ENCODE assay signal across 22 cellular contexts in genomic region chr9:14063799-14064198, GRCh38.
A peak's percentile ranks its signal among the peaks of the same experiment; 100 is the strongest.
DNase-seq lines count a peak whose midpoint lies in the region; ATAC-seq and TF ChIP-seq lines count a peak whose summit lies in the region.
"Had no signal": no experiment of that assay in that cellular context is flagged by ENCODE, and none has a peak within 500 bp of the region (broad histone marks: within the 10 kb centered on the region; RNA-seq: fewer than 3 reads in every experiment).

No MANE protein-coding gene starts in this region.

- peaks cover 6% of the 10 kb centered on the region for H3K9me3 Mint-ChIP-seq in nephron
- H3K9me3 Mint-ChIP-seq in activated CD8-positive, alpha-beta T cell treated with anti-CD3 and anti-CD28 coated beads, Interleukin-2, amount 10 ng/mL, durations not matched to agents 7 days and 5 days (ENCODE audit: insufficient read depth), result no peaks in the 10 kb centered on the region
- H3K9me3 Mint-ChIP-seq: CD4-positive, alpha-beta T cell; HFFc6 had no signal

- H3K79me2 ChIP-seq in SK-N-SH (ENCODE audit: insufficient read depth), result no peaks in the 10 kb centered on the region

- H3K27me3 ChIP-seq in SK-N-SH (ENCODE audit: insufficient read depth), result no peaks in the 10 kb centered on the region
- no peaks in the 10 kb centered on the region for H3K27me3 ChIP-seq in left lung
- H3K27me3 ChIP-seq: BE2C; BLaER1 treated with 17β-estradiol and CSF1 and Interleukin-3, amounts not matched to agents 10 nM and 100 nM had no signal

- no peaks in the 10 kb centered on the region for H3K27me3 Mint-ChIP-seq in nephron (ENCODE audit: low read depth)
- H3K27me3 Mint-ChIP-seq in activated CD8-positive, alpha-beta T cell treated with anti-CD3 and anti-CD28 coated beads, Interleukin-2, amount 10 ng/mL, durations not matched to agents 7 days and 5 days (ENCODE audit: low read depth), result no peaks in the 10 kb centered on the region
- H3K27me3 Mint-ChIP-seq: CD4-positive, alpha-beta T cell had no signal

- no peak overlapping the region for H2AFZ ChIP-seq in SK-N-SH (ENCODE audit: low read depth)

- H3K9me3 ChIP-seq in SK-N-SH (no peaks in the 10 kb centered on the region), left lung (no peaks in the 10 kb centered on the region)
- H3K9me3 ChIP-seq: A549; BE2C; BLaER1 treated with 17β-estradiol and CSF1 and Interleukin-3, amounts not matched to agents 10 nM and 100 nM; HAP-1 had no signal

- H3K36me3 Mint-ChIP-seq in nephron (ENCODE audit: low read depth), result no peaks in the 10 kb centered on the region
- H3K36me3 Mint-ChIP-seq in activated CD8-positive, alpha-beta T cell treated with anti-CD3 and anti-CD28 coated beads, Interleukin-2, amount 10 ng/mL, durations not matched to agents 7 days and 5 days (ENCODE audit: low read depth), result no peaks in the 10 kb centered on the region
- H3K36me3 Mint-ChIP-seq: CD14-positive monocyte had no signal

- peaks cover 59% of the 10 kb centered on the region for H3K4me1 Mint-ChIP-seq in nephron
- no peaks in the 10 kb centered on the region for H3K4me1 Mint-ChIP-seq in activated CD8-positive, alpha-beta T cell treated with anti-CD3 and anti-CD28 coated beads, Interleukin-2, amount 10 ng/mL, durations not matched to agents 7 days and 5 days (ENCODE audit: low read depth)
- H3K4me1 Mint-ChIP-seq: CD14-positive monocyte had no signal

- H3K27ac ChIP-seq in SK-N-SH (ENCODE audit: low read depth in 2 of 2, low read length in 1 of 2) (peak overlapping the region; percentile 82 to 95), left lung (no peak overlapping the region)
- H3K27ac ChIP-seq: A549; BLaER1 treated with 17β-estradiol and CSF1 and Interleukin-3, amounts not matched to agents 10 nM and 100 nM had no signal

- 94% methylated on average over 1 of the region's 1 CpG for WGBS in SK-N-SH (ENCODE audit: low lambda C conversion rate)

- TF ChIP-seq CTCF in SK-N-SH (IDR thresholded peaks at IDR 0.05) (no peak), left lung (IDR thresholded peaks at IDR 0.05) (no peak), nephron (IDR thresholded peaks at IDR 0.05; ENCODE audit: unreplicated experiment in 3 of 3) (no peak)

- H3K36me3 ChIP-seq in SK-N-SH (replicated peaks in 1 of 2; ENCODE audit: control insufficient read depth in 1 of 2, insufficient read depth in 2 of 2, low read length in 1 of 2) (no peaks in the 10 kb centered on the region), left lung (no peaks in the 10 kb centered on the region)
- H3K36me3 ChIP-seq: BE2C; BLaER1 treated with 17β-estradiol and CSF1 and Interleukin-3, amounts not matched to agents 10 nM and 100 nM; HAP-1 had no signal

- H3K4me3 Mint-ChIP-seq in nephron, result no peak overlapping the region
- H3K4me3 Mint-ChIP-seq in activated CD8-positive, alpha-beta T cell treated with anti-CD3 and anti-CD28 coated beads, Interleukin-2, amount 10 ng/mL, durations not matched to agents 7 days and 5 days, result no peak overlapping the region
- H3K4me3 Mint-ChIP-seq: CD14-positive monocyte; CD4-positive, alpha-beta T cell; HFFc6 had no signal

- no peaks in the 10 kb centered on the region for H4K20me1 ChIP-seq in SK-N-SH (ENCODE audit: insufficient read depth)
- H4K20me1 ChIP-seq: BLaER1 treated with 17β-estradiol and CSF1 and Interleukin-3, amounts not matched to agents 10 nM and 100 nM had no signal

- CTCF ChIA-PET in SK-N-SH (lab: Yijun Ruan, JAX), result interaction anchor here (0.9 to 1.4 kb wide), 3 partner anchors 20 to 636 kb away, joined by 3 to 5 read pairs (median 3); no protein-coding TSS in a partner anchor
- CTCF ChIA-PET in activated CD8-positive, alpha-beta T cell treated with anti-CD3 and anti-CD28 coated beads, Interleukin-2, amount 10 ng/mL, durations not matched to agents 7 days and 5 days (lab: Charles Lee), result no interaction called here

- H3K9ac ChIP-seq in SK-N-SH, result no peak overlapping the region
- H3K9ac ChIP-seq: BLaER1 treated with 17β-estradiol and CSF1 and Interleukin-3, amounts not matched to agents 10 nM and 100 nM had no signal

- TF ChIP-seq RAD21 in SK-N-SH (IDR thresholded peaks at IDR 0.05; ENCODE audit: low read length), result no peak

- H3K4me1 ChIP-seq in SK-N-SH (ENCODE audit: control insufficient read depth in 1 of 2, insufficient read depth in 2 of 2, low read depth in 1 of 2, low read length in 1 of 2), result peaks cover 2 to 25% of the 10 kb centered on the region in 2 experiments
- H3K4me1 ChIP-seq in left lung, result no peaks in the 10 kb centered on the region
- H3K4me1 ChIP-seq: A549; BLaER1 treated with 17β-estradiol and CSF1 and Interleukin-3, amounts not matched to agents 10 nM and 100 nM; HAP-1 had no signal

- H3K4me2 ChIP-seq in SK-N-SH, result no peak overlapping the region
- H3K4me2 ChIP-seq: A549; BLaER1 treated with 17β-estradiol and CSF1 and Interleukin-3, amounts not matched to agents 10 nM and 100 nM had no signal

- peaks cover 13% of the 10 kb centered on the region for H3F3A ChIP-seq in SK-N-SH (replicated peaks; ENCODE audit: insufficient read depth)

- no peak for TF ChIP-seq EP300 in SK-N-SH (IDR thresholded peaks at IDR 0.05; ENCODE audit: borderline replicate concordance in 1 of 2, low read depth in 1 of 2, low read length in 1 of 2)

- no peak for ATAC-seq in SK-N-SH treated with all-trans-retinoic acid at 6 μM for 48 hours
- peak; percentile 67 for ATAC-seq in left lung
- no peak for ATAC-seq in activated CD8-positive, alpha-beta T cell treated with anti-CD3 and anti-CD28 coated beads, Interleukin-2, amount 10 ng/mL, durations not matched to agents 7 days and 5 days
- ATAC-seq: A549 had no signal

- DNase-seq in SK-N-SH, result no peak
- no peak for DNase-seq in left lung
- no peak for DNase-seq in activated CD8-positive, alpha-beta memory T cell treated with anti-CD3 and anti-CD28 coated beads for 24 hours
- no peak for DNase-seq in activated CD8-positive, alpha-beta T cell treated with anti-CD3 and anti-CD28 coated beads, Interleukin-2, amount 10 ng/mL, durations not matched to agents 7 days and 5 days
- DNase-seq in NCI-H1105 (lab: John Stamatoyannopoulos, UW), result no peak
- DNase-seq: 8988T; ACHN; AML-193; BE2C; Calu3; CD4-positive, alpha-beta T cell; COR-L47; DMS153; GF-D8; GOT3; HFFc6 had no signal

- peak overlapping the region; percentile 87 to 98 (median 95) for H3K27ac Mint-ChIP-seq in nephron
- no peak overlapping the region for H3K27ac Mint-ChIP-seq in activated CD8-positive, alpha-beta T cell treated with anti-CD3 and anti-CD28 coated beads, Interleukin-2, amount 10 ng/mL, durations not matched to agents 7 days and 5 days
- H3K27ac Mint-ChIP-seq: CD14-positive monocyte; CD4-positive, alpha-beta T cell; HFFc6 had no signal

- intact Hi-C loops in left lung (cut with DNase I), result no loop called here

- no peak overlapping the region for H3K4me3 ChIP-seq in SK-N-SH (ENCODE audit: low read depth in 2 of 2, low read length in 1 of 2)
- H3K4me3 ChIP-seq in left lung, result no peak overlapping the region
- H3K4me3 ChIP-seq: A549; BLaER1 treated with 17β-estradiol and CSF1 and Interleukin-3, amounts not matched to agents 10 nM and 100 nM; HAP-1 had no signal

- POLR2A ChIA-PET in SK-N-SH (lab: Yijun Ruan, JAX), result no interaction called here
- POLR2A ChIA-PET in activated CD8-positive, alpha-beta T cell treated with anti-CD3 and anti-CD28 coated beads, Interleukin-2, amount 10 ng/mL, durations not matched to agents 7 days and 5 days (lab: Charles Lee), result no interaction called here

- H3K9me2 ChIP-seq in SK-N-SH, result no peaks in the 10 kb centered on the region

TF ChIP-seq in SK-N-SH, 30 proteins besides CTCF, POLR2A, EP300 and RAD21 (continues in another document):
- TF ChIP-seq USF2 (IDR thresholded peaks at IDR 0.05; ENCODE audit: borderline replicate concordance, low read depth, low read length), result no peak
- no peak for TF ChIP-seq GATA2 (CRISPR knock-in tag; IDR thresholded peaks at IDR 0.05)
- no peak for TF ChIP-seq RXRA (IDR thresholded peaks at IDR 0.05; ENCODE audit: borderline replicate concordance, low read depth)
- TF ChIP-seq MEF2A (IDR thresholded peaks at IDR 0.05; ENCODE audit: borderline replicate concordance, low read depth), result no peak
- TF ChIP-seq TAF1 (IDR thresholded peaks at IDR 0.05; ENCODE audit: borderline replicate concordance, low read depth, low read length), result no peak
- no peak for TF ChIP-seq EZH2phosphoT487 (IDR thresholded peaks at IDR 0.05; ENCODE audit: borderline replicate concordance, low read depth)

TF ChIP-seq in SK-N-SH treated with all-trans-retinoic acid at 6 μM for 48 hours, 23 proteins besides CTCF, POLR2A, EP300 and RAD21:
- TF ChIP-seq GLIS3 (CRISPR knock-in tag; IDR thresholded peaks at IDR 0.05) (no peak), OSR1 (CRISPR knock-in tag; IDR thresholded peaks at IDR 0.05) (no peak), BACH2 (CRISPR knock-in tag; IDR thresholded peaks at IDR 0.05; ENCODE audit: borderline replicate concordance) (no peak), ZNF70 (CRISPR knock-in tag; IDR thresholded peaks at IDR 0.05) (no peak), ZNF565 (CRISPR knock-in tag; conservative IDR thresholded peaks at IDR 0.05; ENCODE audit: low read depth) (no peak), ZC3H10 (CRISPR knock-in tag; IDR thresholded peaks at IDR 0.05) (no peak), CSRNP3 (CRISPR knock-in tag; IDR thresholded peaks at IDR 0.05) (no peak), CREB5 (CRISPR knock-in tag; IDR thresholded peaks at IDR 0.05; ENCODE audit: low read depth) (no peak)

Comparison
In these comparisons a context has a peak if more than half of its experiments do, and no peak if none do; other contexts are left out.
1. H3K27ac ChIP-seq: peak in SK-N-SH (2 of 2); none in left lung (0 of 2).